ENCODE assay signal across 21 cellular contexts in the genomic region with DNA sequence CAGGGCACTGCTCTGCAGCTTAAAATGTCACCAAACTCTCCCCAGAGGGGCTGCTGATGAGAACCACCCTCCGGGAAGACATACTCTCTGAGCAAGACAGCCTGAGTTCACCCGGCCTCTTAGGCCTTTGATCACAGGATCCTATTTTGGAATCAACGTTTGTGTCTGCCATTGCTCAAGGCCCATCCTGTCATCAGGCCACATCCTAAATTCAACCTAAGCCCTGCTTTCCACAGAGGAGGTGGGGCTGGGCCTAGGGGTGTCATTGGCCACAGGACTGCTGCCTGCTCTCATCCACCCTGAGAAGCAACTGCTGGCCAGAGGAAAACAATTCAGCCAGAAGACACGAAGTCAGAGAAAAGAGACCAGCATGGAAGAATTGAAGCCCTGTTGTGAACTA.
"Had no signal": no experiment of that assay in that cellular context is flagged by ENCODE, and none has a peak within 500 bp of the region (broad histone marks: within the 10 kb centered on the region; RNA-seq: fewer than 3 reads in every experiment).

No MANE protein-coding gene starts in this region.

- H3K36me3 Mint-ChIP-seq: activated CD4-positive, alpha-beta memory T cell treated with anti-CD3 and anti-CD28 coated beads for 36 hours; activated naive CD8-positive, alpha-beta T cell treated with anti-CD3 and anti-CD28 coated beads, Interleukin-2, amount 10 ng/mL, durations not matched to agents 7 days and 5 days; naive thymus-derived CD4-positive, alpha-beta T cell had no signal

- H3K4me1 Mint-ChIP-seq: activated naive CD8-positive, alpha-beta T cell treated with anti-CD3 and anti-CD28 coated beads, Interleukin-2, amount 10 ng/mL, durations not matched to agents 7 days and 5 days; naive thymus-derived CD4-positive, alpha-beta T cell had no signal

- H3K4me3 ChIP-seq: breast epithelium, colonic mucosa, dorsolateral prefrontal cortex, esophagus squamous epithelium, gastrocnemius medialis, lower lobe of right lung, prostate gland had no signal

- DNase-seq: activated CD4-positive, alpha-beta memory T cell treated with anti-CD3 and anti-CD28 coated beads for 36 hours; activated CD4-positive, alpha-beta T cell treated with anti-CD3 and anti-CD28 coated beads for 48 hours; activated CD4-positive, CD25-positive, alpha-beta regulatory T cell; activated effector memory CD4-positive, alpha-beta T cell treated with Interleukin-2 at 50 U/mL for 16 hours; activated naive CD4-positive, alpha-beta T cell treated with anti-CD3 and anti-CD28 coated beads for 36 hours; activated naive CD8-positive, alpha-beta T cell treated with anti-CD3 and anti-CD28 coated beads, Interleukin-2, amount 10 ng/mL, durations not matched to agents 7 days and 5 days; activated T-cell treated with anti-CD3 and anti-CD28 coated beads, Interleukin-2, amount 50 U/mL, for 72 hours; amniotic stem cell; colonic mucosa; dorsolateral prefrontal cortex; esophagus squamous epithelium; gastrocnemius medialis; head of caudate nucleus; hypothalamus; lower lobe of right lung; naive thymus-derived CD4-positive, alpha-beta T cell; stimulated activated CD4-positive, alpha-beta T cell treated with anti-CD3 and anti-CD28 coated beads, Interleukin-4, amount 100 ng/mL, for 1 hour; stimulated activated naive CD4-positive, alpha-beta T cell treated with Interleukin-2 at 50 U/mL for 16 hours had no signal

- H3K27ac ChIP-seq: breast epithelium, colonic mucosa, dorsolateral prefrontal cortex, esophagus squamous epithelium, gastrocnemius medialis, lower lobe of right lung, prostate gland had no signal

- H3K9me3 ChIP-seq: breast epithelium, colonic mucosa, esophagus squamous epithelium, gastrocnemius medialis, lower lobe of right lung, prostate gland had no signal

- ATAC-seq: activated T-cell treated with anti-CD3 and anti-CD28 coated beads, Interleukin-2, amount 50 U/mL, for 72 hours; gastrocnemius medialis; lower lobe of right lung; naive thymus-derived CD4-positive, alpha-beta T cell had no signal

- H3K27ac Mint-ChIP-seq: activated CD4-positive, alpha-beta memory T cell treated with anti-CD3 and anti-CD28 coated beads for 36 hours; activated naive CD4-positive, alpha-beta T cell treated with anti-CD3 and anti-CD28 coated beads for 36 hours; activated naive CD8-positive, alpha-beta T cell treated with anti-CD3 and anti-CD28 coated beads, Interleukin-2, amount 10 ng/mL, durations not matched to agents 7 days and 5 days; activated T-cell treated with anti-CD3 and anti-CD28 coated beads, Interleukin-2, amount 50 U/mL, for 72 hours; naive thymus-derived CD4-positive, alpha-beta T cell; T-helper 1 cell treated with Interleukin-12 subunit alpha and Interleukin-12 subunit beta and Interleukin-4 antibody, amounts not matched to agents 30 μg/mL and 1 μg/mL, for 36 hours had no signal

- H3K4me3 Mint-ChIP-seq: activated CD4-positive, alpha-beta memory T cell treated with anti-CD3 and anti-CD28 coated beads for 36 hours; activated naive CD4-positive, alpha-beta T cell treated with anti-CD3 and anti-CD28 coated beads for 36 hours; activated naive CD8-positive, alpha-beta T cell treated with anti-CD3 and anti-CD28 coated beads, Interleukin-2, amount 10 ng/mL, durations not matched to agents 7 days and 5 days; activated T-cell treated with anti-CD3 and anti-CD28 coated beads, Interleukin-2, amount 50 U/mL, for 72 hours; naive thymus-derived CD4-positive, alpha-beta T cell; T-helper 1 cell treated with Interleukin-12 subunit alpha and Interleukin-12 subunit beta and Interleukin-4 antibody, amounts not matched to agents 30 μg/mL and 1 μg/mL, for 36 hours had no signal

- H3K4me1 ChIP-seq: breast epithelium, colonic mucosa, esophagus squamous epithelium, gastrocnemius medialis, lower lobe of right lung, prostate gland had no signal

- H3K27me3 ChIP-seq: colonic mucosa had no signal

- H3K36me3 ChIP-seq: breast epithelium, colonic mucosa, esophagus squamous epithelium, gastrocnemius medialis, lower lobe of right lung, prostate gland had no signal
